ENCODE assay signal across 29 cellular contexts in genomic region chr18:55064073-55064472, GRCh38.
"Had no signal": no experiment of that assay in that cellular context is flagged by ENCODE, and none has a peak within 500 bp of the region (broad histone marks: within the 10 kb centered on the region; RNA-seq: fewer than 3 reads in every experiment).

No MANE protein-coding gene starts in this region.

- H3K36me3 ChIP-seq: ascending aorta, cardiac muscle cell, MG63, SJCRH30 had no signal

- H3K27me3 Mint-ChIP-seq: activated CD4-positive, alpha-beta T cell treated with anti-CD3 and anti-CD28 coated beads, Interleukin-2, amount 10 ng/mL, durations not matched to agents 7 days and 5 days; activated naive CD8-positive, alpha-beta T cell treated with anti-CD3 and anti-CD28 coated beads, Interleukin-2, amount 10 ng/mL, durations not matched to agents 7 days and 5 days had no signal

- H3K27ac ChIP-seq: ascending aorta, cardiac muscle cell, SJCRH30, SK-N-MC had no signal

- H3K4me1 ChIP-seq: ascending aorta, SJCRH30 had no signal

- H3K4me3 ChIP-seq: ascending aorta, cardiac muscle cell, MG63, SJCRH30, SK-N-MC had no signal

- H3K27ac Mint-ChIP-seq: activated CD4-positive, alpha-beta T cell treated with anti-CD3 and anti-CD28 coated beads for 36 hours; activated CD4-positive, alpha-beta T cell treated with anti-CD3 and anti-CD28 coated beads, Interleukin-2, amount 10 ng/mL, durations not matched to agents 7 days and 5 days; activated CD8-positive, alpha-beta T cell treated with anti-CD3 and anti-CD28 coated beads, Interleukin-2, amount 10 ng/mL, durations not matched to agents 7 days and 5 days; activated naive CD4-positive, alpha-beta T cell treated with anti-CD3 and anti-CD28 coated beads, Interleukin-2, amount 50 U/mL, for 24 hours; activated naive CD8-positive, alpha-beta T cell treated with anti-CD3 and anti-CD28 coated beads, Interleukin-2, amount 10 ng/mL, durations not matched to agents 7 days and 5 days; activated T-cell treated with anti-CD3 and anti-CD28 coated beads, Interleukin-2, amount 50 U/mL, for 24 hours; activated T-helper 2 cell treated with anti-CD3 and anti-CD28 coated beads, Interferon-gamma antibody, Interleukin-2, Interleukin-4, amounts not matched to agents 10 μg/mL and 5 μg/mL and 100 μg/mL, durations not matched to agents 14 hours and 24 hours and 36 hours; T-helper 1 cell treated with Interleukin-12 subunit alpha and Interleukin-12 subunit beta and Interleukin-4 antibody, amounts not matched to agents 30 μg/mL and 1 μg/mL, for 36 hours; T-helper 2 cell treated with Interferon-gamma antibody and Interleukin-4, amounts not matched to agents 5 μg/mL and 100 μg/mL, for 36 hours had no signal

- H3K9me3 Mint-ChIP-seq: activated CD4-positive, alpha-beta T cell treated with anti-CD3 and anti-CD28 coated beads, Interleukin-2, amount 10 ng/mL, durations not matched to agents 7 days and 5 days; activated naive CD8-positive, alpha-beta T cell treated with anti-CD3 and anti-CD28 coated beads, Interleukin-2, amount 10 ng/mL, durations not matched to agents 7 days and 5 days; activated T-cell treated with anti-CD3 and anti-CD28 coated beads, Interleukin-2, amount 50 U/mL, for 24 hours; activated T-helper 2 cell treated with anti-CD3 and anti-CD28 coated beads, Interferon-gamma antibody, Interleukin-2, Interleukin-4, amounts not matched to agents 10 μg/mL and 5 μg/mL and 100 μg/mL, durations not matched to agents 14 hours and 24 hours and 36 hours; T-helper 1 cell treated with Interleukin-12 subunit alpha and Interleukin-12 subunit beta and Interleukin-4 antibody, amounts not matched to agents 30 μg/mL and 1 μg/mL, for 36 hours; T-helper 2 cell treated with Interferon-gamma antibody and Interleukin-4, amounts not matched to agents 5 μg/mL and 100 μg/mL, for 36 hours had no signal

- H3K9me3 ChIP-seq: ascending aorta, MG63, SJCRH30 had no signal

- DNase-seq: activated CD4-positive, alpha-beta T cell treated with anti-CD3 and anti-CD28 coated beads for 36 hours; activated CD4-positive, alpha-beta T cell treated with anti-CD3 and anti-CD28 coated beads, Interleukin-2, amount 10 ng/mL, durations not matched to agents 7 days and 5 days; activated CD4-positive, alpha-beta T cell treated with anti-CD3 and anti-CD28 coated beads, Interleukin-2, amount 50 U/mL, for 48 hours; activated CD8-positive, alpha-beta T cell treated with anti-CD3 and anti-CD28 coated beads, Interleukin-2, amount 10 ng/mL, durations not matched to agents 7 days and 5 days; activated gamma-delta T cell; activated naive CD4-positive, alpha-beta T cell treated with Interleukin-2 at 50 U/mL for 16 hours; activated naive CD8-positive, alpha-beta T cell treated with anti-CD3 and anti-CD28 coated beads, Interleukin-2, amount 10 ng/mL, durations not matched to agents 7 days and 5 days; activated T-cell treated with anti-CD3 and anti-CD28 coated beads, Interleukin-2, amount 50 U/mL, for 24 hours; amygdala; Karpas-422; KBM-7; MG63; NCI-H1092; NCI-H1436 treated with DMSO at 0.1 percent for 48 hours; NCI-H1694 treated with DMSO at 0.1 percent for 48 hours; NCI-H2029; NCI-H345; NCI-H510A; NCI-H526; NCI-H748 treated with DMSO at 0.1 percent for 48 hours; Right ventricle myocardium superior; SJCRH30 had no signal

- H3K36me3 Mint-ChIP-seq: activated naive CD4-positive, alpha-beta T cell treated with anti-CD3 and anti-CD28 coated beads, Interleukin-2, amount 50 U/mL, for 24 hours; activated naive CD8-positive, alpha-beta T cell treated with anti-CD3 and anti-CD28 coated beads, Interleukin-2, amount 10 ng/mL, durations not matched to agents 7 days and 5 days had no signal

- H3K4me1 Mint-ChIP-seq: activated CD4-positive, alpha-beta T cell treated with anti-CD3 and anti-CD28 coated beads for 36 hours; activated CD4-positive, alpha-beta T cell treated with anti-CD3 and anti-CD28 coated beads, Interleukin-2, amount 10 ng/mL, durations not matched to agents 7 days and 5 days; activated naive CD4-positive, alpha-beta T cell treated with anti-CD3 and anti-CD28 coated beads, Interleukin-2, amount 50 U/mL, for 24 hours; activated naive CD8-positive, alpha-beta T cell treated with anti-CD3 and anti-CD28 coated beads, Interleukin-2, amount 10 ng/mL, durations not matched to agents 7 days and 5 days had no signal

- ATAC-seq: activated CD4-positive, alpha-beta T cell treated with anti-CD3 and anti-CD28 coated beads for 36 hours; activated CD8-positive, alpha-beta T cell treated with anti-CD3 and anti-CD28 coated beads, Interleukin-2, amount 10 ng/mL, durations not matched to agents 7 days and 5 days had no signal

- H3K27me3 ChIP-seq: ascending aorta, cardiac muscle cell, MG63, SJCRH30 had no signal

- H3K4me3 Mint-ChIP-seq: activated CD4-positive, alpha-beta T cell treated with anti-CD3 and anti-CD28 coated beads for 36 hours; activated CD4-positive, alpha-beta T cell treated with anti-CD3 and anti-CD28 coated beads, Interleukin-2, amount 10 ng/mL, durations not matched to agents 7 days and 5 days; activated CD8-positive, alpha-beta T cell treated with anti-CD3 and anti-CD28 coated beads, Interleukin-2, amount 10 ng/mL, durations not matched to agents 7 days and 5 days; activated naive CD4-positive, alpha-beta T cell treated with anti-CD3 and anti-CD28 coated beads, Interleukin-2, amount 50 U/mL, for 24 hours; activated naive CD8-positive, alpha-beta T cell treated with anti-CD3 and anti-CD28 coated beads, Interleukin-2, amount 10 ng/mL, durations not matched to agents 7 days and 5 days; activated T-cell treated with anti-CD3 and anti-CD28 coated beads, Interleukin-2, amount 50 U/mL, for 24 hours; T-helper 1 cell treated with Interleukin-12 subunit alpha and Interleukin-12 subunit beta and Interleukin-4 antibody, amounts not matched to agents 30 μg/mL and 1 μg/mL, for 36 hours; T-helper 2 cell treated with Interferon-gamma antibody and Interleukin-4, amounts not matched to agents 5 μg/mL and 100 μg/mL, for 36 hours had no signal
